ENCODE assay signal across 1 cellular context in the genomic region with DNA sequence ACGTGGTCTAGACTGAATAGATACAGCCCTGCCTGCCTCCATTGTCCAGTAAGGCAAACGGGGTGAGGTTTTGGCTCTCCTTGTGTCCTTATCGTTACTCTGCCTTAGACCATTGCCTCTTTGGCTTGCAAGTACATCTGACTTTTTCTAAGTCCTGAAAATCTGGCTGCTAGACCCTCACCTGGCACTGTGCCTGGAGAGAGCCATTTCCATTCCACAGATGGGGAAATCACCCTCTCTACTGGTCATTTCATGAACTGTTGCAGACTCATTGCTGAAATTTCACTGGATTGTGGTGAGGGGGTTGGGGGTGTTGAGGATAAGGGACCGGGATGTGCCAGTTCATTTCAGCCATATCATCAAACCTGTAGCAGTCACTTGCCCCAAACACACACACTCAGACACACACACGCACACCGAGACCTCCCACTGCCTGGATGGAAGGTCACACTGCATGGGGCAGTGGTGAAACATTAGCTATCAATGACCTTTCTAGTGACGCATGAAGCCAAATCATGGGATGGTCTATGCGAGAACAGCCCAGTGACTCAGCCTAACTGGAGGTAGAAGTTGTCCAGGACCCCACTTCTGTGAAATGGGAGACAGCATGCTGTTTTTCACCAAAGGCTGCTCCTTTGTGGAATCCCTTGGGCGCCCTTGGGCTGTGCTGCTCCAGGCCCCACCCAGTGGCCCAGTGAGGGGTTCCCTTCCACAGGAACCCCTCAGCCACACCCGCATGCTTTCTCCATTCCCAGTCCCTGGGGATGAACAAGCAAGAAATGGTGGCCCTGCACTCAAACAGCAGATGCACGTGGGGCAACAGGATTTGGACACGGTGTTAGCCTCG.
TF ChIP-seq lines count a peak whose summit lies in the region.

No MANE protein-coding gene starts in this region.

TF ChIP-seq in GM12878, 131 proteins besides CTCF, POLR2A, EP300 and RAD21:
- TF ChIP-seq ATF2 (IDR thresholded peaks at IDR 0.05; ENCODE audit: low read length): no peak
- peak; percentile 32; the same call in 1 of the 2 replicates for TF ChIP-seq RUNX3 (IDR thresholded peaks at IDR 0.05; ENCODE audit: low read length)
- TF ChIP-seq SMC3 (IDR thresholded peaks at IDR 0.05; ENCODE audit: borderline replicate concordance, low read length): peak; percentile 24; the same call in 1 of the 2 replicates
- no peak for TF ChIP-seq ZNF24 (IDR thresholded peaks at IDR 0.05)
- no peak for TF ChIP-seq FOXK2 (IDR thresholded peaks at IDR 0.05)
- TF ChIP-seq, protein P1, sequence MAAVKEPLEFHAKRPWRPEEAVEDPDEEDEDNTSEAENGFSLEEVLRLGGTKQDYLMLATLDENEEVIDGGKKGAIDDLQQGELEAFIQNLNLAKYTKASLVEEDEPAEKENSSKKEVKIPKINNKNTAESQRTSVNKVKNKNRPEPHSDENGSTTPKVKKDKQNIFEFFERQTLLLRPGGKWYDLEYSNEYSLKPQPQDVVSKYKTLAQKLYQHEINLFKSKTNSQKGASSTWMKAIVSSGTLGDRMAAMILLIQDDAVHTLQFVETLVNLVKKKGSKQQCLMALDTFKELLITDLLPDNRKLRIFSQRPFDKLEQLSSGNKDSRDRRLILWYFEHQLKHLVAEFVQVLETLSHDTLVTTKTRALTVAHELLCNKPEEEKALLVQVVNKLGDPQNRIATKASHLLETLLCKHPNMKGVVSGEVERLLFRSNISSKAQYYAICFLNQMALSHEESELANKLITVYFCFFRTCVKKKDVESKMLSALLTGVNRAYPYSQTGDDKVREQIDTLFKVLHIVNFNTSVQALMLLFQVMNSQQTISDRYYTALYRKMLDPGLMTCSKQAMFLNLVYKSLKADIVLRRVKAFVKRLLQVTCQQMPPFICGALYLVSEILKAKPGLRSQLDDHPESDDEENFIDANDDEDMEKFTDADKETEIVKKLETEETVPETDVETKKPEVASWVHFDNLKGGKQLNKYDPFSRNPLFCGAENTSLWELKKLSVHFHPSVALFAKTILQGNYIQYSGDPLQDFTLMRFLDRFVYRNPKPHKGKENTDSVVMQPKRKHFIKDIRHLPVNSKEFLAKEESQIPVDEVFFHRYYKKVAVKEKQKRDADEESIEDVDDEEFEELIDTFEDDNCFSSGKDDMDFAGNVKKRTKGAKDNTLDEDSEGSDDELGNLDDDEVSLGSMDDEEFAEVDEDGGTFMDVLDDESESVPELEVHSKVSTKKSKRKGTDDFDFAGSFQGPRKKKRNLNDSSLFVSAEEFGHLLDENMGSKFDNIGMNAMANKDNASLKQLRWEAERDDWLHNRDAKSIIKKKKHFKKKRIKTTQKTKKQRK (IDR thresholded peaks at IDR 0.05; ENCODE audit: low read depth, low read length): no peak
- no peak for TF ChIP-seq ESRRA (IDR thresholded peaks at IDR 0.05; ENCODE audit: low read length)
- TF ChIP-seq, protein P2, sequence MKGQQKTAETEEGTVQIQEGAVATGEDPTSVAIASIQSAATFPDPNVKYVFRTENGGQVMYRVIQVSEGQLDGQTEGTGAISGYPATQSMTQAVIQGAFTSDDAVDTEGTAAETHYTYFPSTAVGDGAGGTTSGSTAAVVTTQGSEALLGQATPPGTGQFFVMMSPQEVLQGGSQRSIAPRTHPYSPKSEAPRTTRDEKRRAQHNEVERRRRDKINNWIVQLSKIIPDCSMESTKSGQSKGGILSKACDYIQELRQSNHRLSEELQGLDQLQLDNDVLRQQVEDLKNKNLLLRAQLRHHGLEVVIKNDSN (IDR thresholded peaks at IDR 0.05; ENCODE audit: borderline replicate concordance, extremely low read length, insufficient read depth, low read depth, low read length): no peak
- TF ChIP-seq BACH1 (IDR thresholded peaks at IDR 0.05; ENCODE audit: borderline replicate concordance): no peak
- TF ChIP-seq CHD4 (IDR thresholded peaks at IDR 0.05): no peak
- TF ChIP-seq, protein P3, sequence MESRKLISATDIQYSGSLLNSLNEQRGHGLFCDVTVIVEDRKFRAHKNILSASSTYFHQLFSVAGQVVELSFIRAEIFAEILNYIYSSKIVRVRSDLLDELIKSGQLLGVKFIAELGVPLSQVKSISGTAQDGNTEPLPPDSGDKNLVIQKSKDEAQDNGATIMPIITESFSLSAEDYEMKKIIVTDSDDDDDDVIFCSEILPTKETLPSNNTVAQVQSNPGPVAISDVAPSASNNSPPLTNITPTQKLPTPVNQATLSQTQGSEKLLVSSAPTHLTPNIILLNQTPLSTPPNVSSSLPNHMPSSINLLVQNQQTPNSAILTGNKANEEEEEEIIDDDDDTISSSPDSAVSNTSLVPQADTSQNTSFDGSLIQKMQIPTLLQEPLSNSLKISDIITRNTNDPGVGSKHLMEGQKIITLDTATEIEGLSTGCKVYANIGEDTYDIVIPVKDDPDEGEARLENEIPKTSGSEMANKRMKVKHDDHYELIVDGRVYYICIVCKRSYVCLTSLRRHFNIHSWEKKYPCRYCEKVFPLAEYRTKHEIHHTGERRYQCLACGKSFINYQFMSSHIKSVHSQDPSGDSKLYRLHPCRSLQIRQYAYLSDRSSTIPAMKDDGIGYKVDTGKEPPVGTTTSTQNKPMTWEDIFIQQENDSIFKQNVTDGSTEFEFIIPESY (IDR thresholded peaks at IDR 0.05): no peak
- no peak for TF ChIP-seq JUND (IDR thresholded peaks at IDR 0.05; ENCODE audit: low read depth, low read length)
